1 cellular context compared by ENCODE assay signal in genomic region chr2:46878240-46878877, GRCh38.
TF ChIP-seq lines count a peak whose summit lies in the region.

No MANE protein-coding gene starts in this region.

TF ChIP-seq in liver, 16 proteins besides CTCF, POLR2A, EP300 and RAD21 (continued from another document):
- TF ChIP-seq, protein P1, sequence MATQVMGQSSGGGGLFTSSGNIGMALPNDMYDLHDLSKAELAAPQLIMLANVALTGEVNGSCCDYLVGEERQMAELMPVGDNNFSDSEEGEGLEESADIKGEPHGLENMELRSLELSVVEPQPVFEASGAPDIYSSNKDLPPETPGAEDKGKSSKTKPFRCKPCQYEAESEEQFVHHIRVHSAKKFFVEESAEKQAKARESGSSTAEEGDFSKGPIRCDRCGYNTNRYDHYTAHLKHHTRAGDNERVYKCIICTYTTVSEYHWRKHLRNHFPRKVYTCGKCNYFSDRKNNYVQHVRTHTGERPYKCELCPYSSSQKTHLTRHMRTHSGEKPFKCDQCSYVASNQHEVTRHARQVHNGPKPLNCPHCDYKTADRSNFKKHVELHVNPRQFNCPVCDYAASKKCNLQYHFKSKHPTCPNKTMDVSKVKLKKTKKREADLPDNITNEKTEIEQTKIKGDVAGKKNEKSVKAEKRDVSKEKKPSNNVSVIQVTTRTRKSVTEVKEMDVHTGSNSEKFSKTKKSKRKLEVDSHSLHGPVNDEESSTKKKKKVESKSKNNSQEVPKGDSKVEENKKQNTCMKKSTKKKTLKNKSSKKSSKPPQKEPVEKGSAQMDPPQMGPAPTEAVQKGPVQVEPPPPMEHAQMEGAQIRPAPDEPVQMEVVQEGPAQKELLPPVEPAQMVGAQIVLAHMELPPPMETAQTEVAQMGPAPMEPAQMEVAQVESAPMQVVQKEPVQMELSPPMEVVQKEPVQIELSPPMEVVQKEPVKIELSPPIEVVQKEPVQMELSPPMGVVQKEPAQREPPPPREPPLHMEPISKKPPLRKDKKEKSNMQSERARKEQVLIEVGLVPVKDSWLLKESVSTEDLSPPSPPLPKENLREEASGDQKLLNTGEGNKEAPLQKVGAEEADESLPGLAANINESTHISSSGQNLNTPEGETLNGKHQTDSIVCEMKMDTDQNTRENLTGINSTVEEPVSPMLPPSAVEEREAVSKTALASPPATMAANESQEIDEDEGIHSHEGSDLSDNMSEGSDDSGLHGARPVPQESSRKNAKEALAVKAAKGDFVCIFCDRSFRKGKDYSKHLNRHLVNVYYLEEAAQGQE (IDR thresholded peaks at IDR 0.05): no peak
- TF ChIP-seq, protein P2, sequence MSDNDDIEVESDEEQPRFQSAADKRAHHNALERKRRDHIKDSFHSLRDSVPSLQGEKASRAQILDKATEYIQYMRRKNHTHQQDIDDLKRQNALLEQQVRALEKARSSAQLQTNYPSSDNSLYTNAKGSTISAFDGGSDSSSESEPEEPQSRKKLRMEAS (IDR thresholded peaks at IDR 0.05): no peak
- TF ChIP-seq TAF1 (conservative IDR thresholded peaks at IDR 0.05) (no peak), SP1 (IDR thresholded peaks at IDR 0.05) (no peak), RXRA (IDR thresholded peaks at IDR 0.05) (no peak), JUND (IDR thresholded peaks at IDR 0.05) (no peak), HNF4A (conservative IDR thresholded peaks at IDR 0.05) (no peak), FOXA1 (IDR thresholded peaks at IDR 0.05) (no peak), EGR1 (IDR thresholded peaks at IDR 0.05; ENCODE audit: low read depth in 2 of 2) (no peak), ATF3 (IDR thresholded peaks at IDR 0.05) (no peak)
